ENCODE assay signal across 1 cellular context in genomic region chr21:33682992-33683627, GRCh38.
A peak's percentile ranks its signal among the peaks of the same experiment; 100 is the strongest.
TF ChIP-seq lines count a peak whose summit lies in the region.

No MANE protein-coding gene starts in this region.

TF ChIP-seq in HEK293, 187 proteins besides CTCF, POLR2A, EP300 and RAD21 (continued from another document):
- TF ChIP-seq ZBTB10 (tag by site-specific recombination; IDR thresholded peaks at IDR 0.05), result no peak
- TF ChIP-seq ZNF280D (tag by site-specific recombination; IDR thresholded peaks at IDR 0.05), result no peak
- TF ChIP-seq, protein P1, sequence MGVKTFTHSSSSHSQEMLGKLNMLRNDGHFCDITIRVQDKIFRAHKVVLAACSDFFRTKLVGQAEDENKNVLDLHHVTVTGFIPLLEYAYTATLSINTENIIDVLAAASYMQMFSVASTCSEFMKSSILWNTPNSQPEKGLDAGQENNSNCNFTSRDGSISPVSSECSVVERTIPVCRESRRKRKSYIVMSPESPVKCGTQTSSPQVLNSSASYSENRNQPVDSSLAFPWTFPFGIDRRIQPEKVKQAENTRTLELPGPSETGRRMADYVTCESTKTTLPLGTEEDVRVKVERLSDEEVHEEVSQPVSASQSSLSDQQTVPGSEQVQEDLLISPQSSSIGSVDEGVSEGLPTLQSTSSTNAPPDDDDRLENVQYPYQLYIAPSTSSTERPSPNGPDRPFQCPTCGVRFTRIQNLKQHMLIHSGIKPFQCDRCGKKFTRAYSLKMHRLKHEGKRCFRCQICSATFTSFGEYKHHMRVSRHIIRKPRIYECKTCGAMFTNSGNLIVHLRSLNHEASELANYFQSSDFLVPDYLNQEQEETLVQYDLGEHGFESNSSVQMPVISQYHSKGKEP (tag by site-specific recombination; IDR thresholded peaks at IDR 0.05), result no peak
- TF ChIP-seq ZNF48 (tag by site-specific recombination; IDR thresholded peaks at IDR 0.05), result no peak
- no peak for TF ChIP-seq ZBTB6 (tag by site-specific recombination; IDR thresholded peaks at IDR 0.05)
- TF ChIP-seq, protein P2, sequence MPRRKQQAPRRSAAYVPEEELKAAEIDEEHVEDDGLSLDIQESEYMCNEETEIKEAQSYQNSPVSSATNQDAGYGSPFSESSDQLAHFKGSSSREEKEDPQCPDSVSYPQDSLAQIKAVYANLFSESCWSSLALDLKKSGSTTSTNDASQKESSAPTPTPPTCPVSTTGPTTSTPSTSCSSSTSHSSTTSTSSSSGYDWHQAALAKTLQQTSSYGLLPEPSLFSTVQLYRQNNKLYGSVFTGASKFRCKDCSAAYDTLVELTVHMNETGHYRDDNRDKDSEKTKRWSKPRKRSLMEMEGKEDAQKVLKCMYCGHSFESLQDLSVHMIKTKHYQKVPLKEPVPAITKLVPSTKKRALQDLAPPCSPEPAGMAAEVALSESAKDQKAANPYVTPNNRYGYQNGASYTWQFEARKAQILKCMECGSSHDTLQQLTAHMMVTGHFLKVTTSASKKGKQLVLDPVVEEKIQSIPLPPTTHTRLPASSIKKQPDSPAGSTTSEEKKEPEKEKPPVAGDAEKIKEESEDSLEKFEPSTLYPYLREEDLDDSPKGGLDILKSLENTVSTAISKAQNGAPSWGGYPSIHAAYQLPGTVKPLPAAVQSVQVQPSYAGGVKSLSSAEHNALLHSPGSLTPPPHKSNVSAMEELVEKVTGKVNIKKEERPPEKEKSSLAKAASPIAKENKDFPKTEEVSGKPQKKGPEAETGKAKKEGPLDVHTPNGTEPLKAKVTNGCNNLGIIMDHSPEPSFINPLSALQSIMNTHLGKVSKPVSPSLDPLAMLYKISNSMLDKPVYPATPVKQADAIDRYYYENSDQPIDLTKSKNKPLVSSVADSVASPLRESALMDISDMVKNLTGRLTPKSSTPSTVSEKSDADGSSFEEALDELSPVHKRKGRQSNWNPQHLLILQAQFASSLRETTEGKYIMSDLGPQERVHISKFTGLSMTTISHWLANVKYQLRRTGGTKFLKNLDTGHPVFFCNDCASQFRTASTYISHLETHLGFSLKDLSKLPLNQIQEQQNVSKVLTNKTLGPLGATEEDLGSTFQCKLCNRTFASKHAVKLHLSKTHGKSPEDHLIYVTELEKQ (tag by site-specific recombination; IDR thresholded peaks at IDR 0.05; ENCODE audit: borderline replicate concordance), result no peak
- TF ChIP-seq KLF17 (tag by site-specific recombination; IDR thresholded peaks at IDR 0.05), result 0 out of 2 replicates have a peak, but pooled peaks have one; percentile 42
- TF ChIP-seq ZNF221 (tag by site-specific recombination; IDR thresholded peaks at IDR 0.05; ENCODE audit: borderline replicate concordance), result no peak
- TF ChIP-seq ZFP41 (tag by site-specific recombination; IDR thresholded peaks at IDR 0.05; ENCODE audit: borderline replicate concordance), result no peak
- TF ChIP-seq ZNF2 (tag by site-specific recombination; IDR thresholded peaks at IDR 0.05), result no peak
- TF ChIP-seq ZNF624 (tag by site-specific recombination; IDR thresholded peaks at IDR 0.05), result no peak
- TF ChIP-seq ZEB2 (tag by site-specific recombination; IDR thresholded peaks at IDR 0.05), result peak; percentile 37; the same call in 1 of the 2 replicates
- no peak for TF ChIP-seq ZSCAN30 (tag by site-specific recombination; IDR thresholded peaks at IDR 0.05)
- no peak for TF ChIP-seq ZNF19 (tag by site-specific recombination; IDR thresholded peaks at IDR 0.05; ENCODE audit: low read depth)
- peak; percentile 95 for TF ChIP-seq MZF1 (tag by site-specific recombination; IDR thresholded peaks at IDR 0.05; ENCODE audit: borderline replicate concordance)
- TF ChIP-seq ZNF10 (tag by site-specific recombination; IDR thresholded peaks at IDR 0.05), result peak; percentile 58; the same call in 1 of the 2 replicates
- peak; percentile 39; the same call in 1 of the 2 replicates for TF ChIP-seq PRDM1 (tag by site-specific recombination; IDR thresholded peaks at IDR 0.05)
- TF ChIP-seq ZNF155 (tag by site-specific recombination; IDR thresholded peaks at IDR 0.05), result no peak
- no peak for TF ChIP-seq ZNF239 (tag by site-specific recombination; IDR thresholded peaks at IDR 0.05)
- TF ChIP-seq ZNF146 (tag by site-specific recombination; IDR thresholded peaks at IDR 0.05), result no peak
TF ChIP-seq in HEK293: peak in this region for 19.
